ENCODE assay signal across 8 cellular contexts in genomic region chr14:51884086-51884927, GRCh38. TPM values are rescaled to one million over a fixed set of nuclear protein-coding genes. Genes with fewer than 3 reads are reported as not detected.
DNase-seq lines count a peak whose midpoint lies in the region; ATAC-seq, FAIRE-seq and TF ChIP-seq lines count a peak whose summit lies in the region.

No MANE protein-coding gene starts in this region.

- FAIRE-seq in RCC 7860 (lab: Jason Lieb, UNC) = no peak

- DNase-seq in activated naive CD4-positive, alpha-beta T cell treated with anti-CD3 and anti-CD28 coated beads, Interleukin-2, amount 10 ng/mL, durations not matched to agents 7 days and 5 days = no peak
- DNase-seq in activated naive CD4-positive, alpha-beta T cell treated with Interleukin-2 at 50 U/mL for 16 hours = no peak
- no peak for DNase-seq in activated naive CD8-positive, alpha-beta T cell treated with anti-CD3 and anti-CD28 coated beads, Interleukin-2, amount 10 ng/mL, durations not matched to agents 7 days and 5 days
- DNase-seq in activated effector memory CD4-positive, alpha-beta T cell treated with anti-CD3 and anti-CD28 coated beads, Interleukin-2, amount 50 U/mL, for 16 hours = no peak
- no peak for DNase-seq in RCC 7860 (ENCODE audit: low spot score)
- no peak for DNase-seq in activated CD4-positive, alpha-beta T cell treated with anti-CD3 and anti-CD28 coated beads, Interleukin-2, amount 50 U/mL, for 4 hours

- peak; percentile 78 for ATAC-seq in HG03378 (IDR thresholded peaks at IDR 0.05; ENCODE audit: unreplicated experiment)
- peak; percentile 64 for ATAC-seq in activated naive CD8-positive, alpha-beta T cell treated with anti-CD3 and anti-CD28 coated beads, Interleukin-2, amount 10 ng/mL, durations not matched to agents 7 days and 5 days (ENCODE audit: low read depth)

- H3K27me3 Mint-ChIP-seq in activated naive CD4-positive, alpha-beta T cell treated with anti-CD3 and anti-CD28 coated beads, Interleukin-2, amount 10 ng/mL, durations not matched to agents 7 days and 5 days = no peaks in the 10 kb centered on the region
- H3K27me3 Mint-ChIP-seq in activated naive CD8-positive, alpha-beta T cell treated with anti-CD3 and anti-CD28 coated beads, Interleukin-2, amount 10 ng/mL, durations not matched to agents 7 days and 5 days = no peaks in the 10 kb centered on the region
- no peaks in the 10 kb centered on the region for H3K27me3 Mint-ChIP-seq in nephron (ENCODE audit: low read depth)

- no peak overlapping the region for H3K4me3 Mint-ChIP-seq in activated naive CD4-positive, alpha-beta T cell treated with anti-CD3 and anti-CD28 coated beads, Interleukin-2, amount 10 ng/mL, durations not matched to agents 7 days and 5 days
- H3K4me3 Mint-ChIP-seq in activated naive CD8-positive, alpha-beta T cell treated with anti-CD3 and anti-CD28 coated beads, Interleukin-2, amount 10 ng/mL, durations not matched to agents 7 days and 5 days = peak overlapping the region; percentile 47
- peak overlapping the region in 1 of 3 experiments; percentile 24 for H3K4me3 Mint-ChIP-seq in nephron

- H3K27ac Mint-ChIP-seq in activated naive CD4-positive, alpha-beta T cell treated with anti-CD3 and anti-CD28 coated beads, Interleukin-2, amount 10 ng/mL, durations not matched to agents 7 days and 5 days = peak overlapping the region; percentile 74
- peak overlapping the region; percentile 31 for H3K27ac Mint-ChIP-seq in activated naive CD8-positive, alpha-beta T cell treated with anti-CD3 and anti-CD28 coated beads, Interleukin-2, amount 10 ng/mL, durations not matched to agents 7 days and 5 days
- peak overlapping the region; percentile 13 to 69 (median 63) for H3K27ac Mint-ChIP-seq in nephron

- no peaks in the 10 kb centered on the region for H3K9me3 Mint-ChIP-seq in activated naive CD4-positive, alpha-beta T cell treated with anti-CD3 and anti-CD28 coated beads, Interleukin-2, amount 10 ng/mL, durations not matched to agents 7 days and 5 days
- H3K9me3 Mint-ChIP-seq in activated naive CD8-positive, alpha-beta T cell treated with anti-CD3 and anti-CD28 coated beads, Interleukin-2, amount 10 ng/mL, durations not matched to agents 7 days and 5 days = no peaks in the 10 kb centered on the region
- H3K9me3 Mint-ChIP-seq in nephron = no peaks in the 10 kb centered on the region

- POLR2A ChIA-PET in activated naive CD8-positive, alpha-beta T cell treated with anti-CD3 and anti-CD28 coated beads, Interleukin-2, amount 10 ng/mL, durations not matched to agents 7 days and 5 days (lab: Charles Lee) = interaction anchor here (0.6 to 3.6 kb wide), 4 partner anchors 17 to 38 kb away, joined by 6 to 26 read pairs (median 12); partner anchors contain the start of gene GNG2

- CTCF ChIA-PET in activated naive CD4-positive, alpha-beta T cell treated with anti-CD3 and anti-CD28 coated beads, Interleukin-2, amount 10 ng/mL, durations not matched to agents 7 days and 5 days (lab: Charles Lee) = interaction anchor here (0.6 to 1.0 kb wide), 2 partner anchors 57 to 71 kb away, joined by 3 to 4 read pairs; no protein-coding TSS in a partner anchor

- H3K4me1 Mint-ChIP-seq in activated naive CD4-positive, alpha-beta T cell treated with anti-CD3 and anti-CD28 coated beads, Interleukin-2, amount 10 ng/mL, durations not matched to agents 7 days and 5 days = peaks cover 68% of the 10 kb centered on the region
- H3K4me1 Mint-ChIP-seq in activated naive CD8-positive, alpha-beta T cell treated with anti-CD3 and anti-CD28 coated beads, Interleukin-2, amount 10 ng/mL, durations not matched to agents 7 days and 5 days = peaks cover 48% of the 10 kb centered on the region
- peaks cover 21% of the 10 kb centered on the region for H3K4me1 Mint-ChIP-seq in nephron

- no peak for TF ChIP-seq CTCF in nephron (IDR thresholded peaks at IDR 0.05; ENCODE audit: unreplicated experiment in 3 of 3)

- H3K36me3 Mint-ChIP-seq in activated naive CD4-positive, alpha-beta T cell treated with anti-CD3 and anti-CD28 coated beads, Interleukin-2, amount 10 ng/mL, durations not matched to agents 7 days and 5 days = peaks cover 69% of the 10 kb centered on the region
- H3K36me3 Mint-ChIP-seq in activated naive CD8-positive, alpha-beta T cell treated with anti-CD3 and anti-CD28 coated beads, Interleukin-2, amount 10 ng/mL, durations not matched to agents 7 days and 5 days = peaks cover 56% of the 10 kb centered on the region
- no peaks in the 10 kb centered on the region for H3K36me3 Mint-ChIP-seq in nephron (ENCODE audit: low read depth)

RNA-seq across cellular contexts. Expression of gene GNG2, which starts 23.9 kb away (rescaled TPM):
- total RNA-seq in activated naive CD8-positive, alpha-beta T cell treated with anti-CD3 and anti-CD28 coated beads, Interleukin-2, amount 10 ng/mL, durations not matched to agents 7 days and 5 days = 100 to 1,000 TPM; 247 to 253 TPM
